In the genomic region with DNA sequence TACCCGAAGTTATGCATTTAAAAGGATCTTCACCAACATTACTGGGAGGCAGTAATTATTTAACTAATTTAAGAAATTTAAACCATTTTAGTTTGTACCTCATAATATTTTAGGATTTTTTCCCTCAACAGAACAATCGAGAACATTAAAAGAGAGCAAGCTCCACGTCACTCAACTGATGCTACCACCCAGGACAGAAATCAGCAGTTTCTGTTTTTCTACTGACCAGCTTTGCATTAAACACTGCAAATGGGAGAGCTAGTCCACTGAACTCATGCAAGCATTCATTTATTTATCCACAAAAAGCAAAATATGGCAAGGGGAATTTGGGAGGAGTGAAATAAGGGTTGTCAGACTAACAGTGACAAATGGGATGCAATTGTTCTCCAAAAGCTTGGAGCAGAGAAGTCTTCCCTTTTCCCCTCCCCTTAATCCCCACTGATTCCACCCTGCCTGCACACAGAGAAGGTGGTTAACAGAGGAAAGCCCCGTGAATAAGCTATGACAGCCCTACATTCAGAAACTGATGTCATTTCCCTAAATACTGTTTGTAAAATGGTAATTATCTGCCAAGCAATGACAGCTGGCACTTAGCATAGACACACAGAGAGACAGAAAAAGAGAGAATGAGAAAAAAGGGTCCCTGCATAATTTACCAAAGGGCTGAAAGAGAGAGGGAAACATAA, we compare ENCODE assay signal across 13 cellular contexts.
A peak's percentile ranks its signal among the peaks of the same experiment; 100 is the strongest.
DNase-seq lines count a peak whose midpoint lies in the region; ATAC-seq, FAIRE-seq and TF ChIP-seq lines count a peak whose summit lies in the region.
"Had no signal": no experiment of that assay in that cellular context is flagged by ENCODE, and none has a peak within 500 bp of the region (broad histone marks: within the 10 kb centered on the region; RNA-seq: fewer than 3 reads in every experiment).

No MANE protein-coding gene starts in this region.

- WGBS in small intestine, 3 donors, result 59 to 72% (median 63%) methylated on average over 4 of the region's 4 CpGs

- no peaks in the 10 kb centered on the region for H3K27me3 ChIP-seq in small intestine (ENCODE audit: control insufficient read depth in 2 of 2, insufficient read depth in 2 of 2, low read length in 2 of 2)

- H3K36me3 ChIP-seq in small intestine (ENCODE audit: control insufficient read depth in 2 of 2, insufficient read depth in 2 of 2, low read length in 2 of 2), result no peaks in the 10 kb centered on the region

- DNase-seq in GM12892 (ENCODE audit: insufficient read length), result no peak
- peak; percentile 26 to 61 for DNase-seq in NCI-H1930 (lab: John Stamatoyannopoulos, UW)
- DNase-seq in naive thymus-derived CD8-positive, alpha-beta T cell, result no peak
- no peak for DNase-seq in activated CD8-positive, alpha-beta memory T cell treated with anti-CD3 and anti-CD28 coated beads, Interleukin-2, amount 10 ng/mL, durations not matched to agents 7 days and 5 days
- no peak for DNase-seq in NCI-H2196 (lab: John Stamatoyannopoulos, UW; ENCODE audit: unreplicated experiment)
- no peak for DNase-seq in small intestine
- DNase-seq: GDM1, mesenchymal stem cell had no signal

- H3K4me1 ChIP-seq in small intestine (ENCODE audit: control insufficient read depth in 2 of 2, insufficient read depth in 1 of 2, low read depth in 1 of 2, low read length in 1 of 2), result no peaks in the 10 kb centered on the region

- H3K27me3 Mint-ChIP-seq in naive thymus-derived CD8-positive, alpha-beta T cell, result no peaks in the 10 kb centered on the region
- H3K27me3 Mint-ChIP-seq in activated CD8-positive, alpha-beta memory T cell treated with anti-CD3 and anti-CD28 coated beads, Interleukin-2, amount 10 ng/mL, durations not matched to agents 7 days and 5 days, result no peaks in the 10 kb centered on the region
- H3K27me3 Mint-ChIP-seq: activated naive CD4-positive, alpha-beta T cell treated with anti-CD3 and anti-CD28 coated beads, Interleukin-2, amount 50 U/mL, for 24 hours; B cell had no signal

- H3K4me3 Mint-ChIP-seq in naive thymus-derived CD8-positive, alpha-beta T cell, result no peak overlapping the region
- H3K4me3 Mint-ChIP-seq in activated CD8-positive, alpha-beta memory T cell treated with anti-CD3 and anti-CD28 coated beads, Interleukin-2, amount 10 ng/mL, durations not matched to agents 7 days and 5 days, result no peak overlapping the region
- H3K4me3 Mint-ChIP-seq: activated naive CD4-positive, alpha-beta T cell treated with anti-CD3 and anti-CD28 coated beads, Interleukin-2, amount 50 U/mL, for 24 hours; B cell had no signal

- H3K4me1 Mint-ChIP-seq in naive thymus-derived CD8-positive, alpha-beta T cell, result no peaks in the 10 kb centered on the region
- H3K4me1 Mint-ChIP-seq in activated CD8-positive, alpha-beta memory T cell treated with anti-CD3 and anti-CD28 coated beads, Interleukin-2, amount 10 ng/mL, durations not matched to agents 7 days and 5 days, result no peaks in the 10 kb centered on the region
- H3K4me1 Mint-ChIP-seq: activated naive CD4-positive, alpha-beta T cell treated with anti-CD3 and anti-CD28 coated beads, Interleukin-2, amount 50 U/mL, for 24 hours; B cell had no signal

- no peak overlapping the region for H3K4me3 ChIP-seq in small intestine (ENCODE audit: low read depth in 1 of 2, low read length in 2 of 2)

- H3K27ac Mint-ChIP-seq in naive thymus-derived CD8-positive, alpha-beta T cell, result no peak overlapping the region
- H3K27ac Mint-ChIP-seq in activated CD8-positive, alpha-beta memory T cell treated with anti-CD3 and anti-CD28 coated beads, Interleukin-2, amount 10 ng/mL, durations not matched to agents 7 days and 5 days, result no peak overlapping the region
- H3K27ac Mint-ChIP-seq: activated naive CD4-positive, alpha-beta T cell treated with anti-CD3 and anti-CD28 coated beads, Interleukin-2, amount 50 U/mL, for 24 hours; B cell had no signal

- POLR2A ChIA-PET in naive thymus-derived CD8-positive, alpha-beta T cell (lab: Charles Lee), result no interaction called here

- TF ChIP-seq POLR2A in GM12892 (IDR thresholded peaks at IDR 0.05; ENCODE audit: low read depth, low read length), result no peak

- CTCF ChIA-PET in activated CD8-positive, alpha-beta memory T cell treated with anti-CD3 and anti-CD28 coated beads, Interleukin-2, amount 10 ng/mL, durations not matched to agents 7 days and 5 days (lab: Charles Lee), result no interaction called here

- peaks cover 0 to 4% (median 0%) of the 10 kb centered on the region in 9 donors for H3K9me3 Mint-ChIP-seq in naive thymus-derived CD8-positive, alpha-beta T cell
- H3K9me3 Mint-ChIP-seq in activated CD8-positive, alpha-beta memory T cell treated with anti-CD3 and anti-CD28 coated beads, Interleukin-2, amount 10 ng/mL, durations not matched to agents 7 days and 5 days (ENCODE audit: low read depth), result no peaks in the 10 kb centered on the region
- H3K9me3 Mint-ChIP-seq: activated naive CD4-positive, alpha-beta T cell treated with anti-CD3 and anti-CD28 coated beads, Interleukin-2, amount 50 U/mL, for 24 hours had no signal

- peak; percentile 82 for ATAC-seq in GM19463 (IDR thresholded peaks at IDR 0.05; ENCODE audit: unreplicated experiment)
- peak; percentile 73 for ATAC-seq in HG02981 (IDR thresholded peaks at IDR 0.05; ENCODE audit: unreplicated experiment)
- no peak for ATAC-seq in naive thymus-derived CD8-positive, alpha-beta T cell
- no peak for ATAC-seq in activated CD8-positive, alpha-beta memory T cell treated with anti-CD3 and anti-CD28 coated beads, Interleukin-2, amount 10 ng/mL, durations not matched to agents 7 days and 5 days
- ATAC-seq: activated CD4-positive, CD25-positive, alpha-beta regulatory T cell treated with anti-CD3 and anti-CD28 coated beads, Interleukin-2, amount 50 U/mL, for 24 hours had no signal

- no peak overlapping the region for H3K27ac ChIP-seq in small intestine (ENCODE audit: low read depth in 1 of 2, low read length in 1 of 2)

- H3K36me3 Mint-ChIP-seq in naive thymus-derived CD8-positive, alpha-beta T cell, result no peaks in the 10 kb centered on the region
- no peaks in the 10 kb centered on the region for H3K36me3 Mint-ChIP-seq in activated CD8-positive, alpha-beta memory T cell treated with anti-CD3 and anti-CD28 coated beads, Interleukin-2, amount 10 ng/mL, durations not matched to agents 7 days and 5 days
- H3K36me3 Mint-ChIP-seq: activated naive CD4-positive, alpha-beta T cell treated with anti-CD3 and anti-CD28 coated beads, Interleukin-2, amount 50 U/mL, for 24 hours had no signal

- no peaks in the 10 kb centered on the region for H3K9me3 ChIP-seq in small intestine (ENCODE audit: control insufficient read depth, low read depth)

- FAIRE-seq in GM12892 (lab: Jason Lieb, UNC) (peak; percentile 81), small intestine (lab: Jason Lieb, UNC) (no peak)

Comparison
In these comparisons a context has a peak if more than half of its experiments do, and no peak if none do; other contexts are left out.
1. DNase-seq: peak in NCI-H1930 (2 of 2); none in GM12892 (single experiment), naive thymus-derived CD8-positive, alpha-beta T cell (0 of 10), activated CD8-positive, alpha-beta memory T cell treated with anti-CD3 and anti-CD28 coated beads, Interleukin-2, amount 10 ng/mL, durations not matched to agents 7 days and 5 days (single experiment), NCI-H2196 (single experiment) and small intestine (single experiment).
2. ATAC-seq: peak in GM19463 (single experiment) and HG02981 (single experiment); none in naive thymus-derived CD8-positive, alpha-beta T cell (0 of 2) and activated CD8-positive, alpha-beta memory T cell treated with anti-CD3 and anti-CD28 coated beads, Interleukin-2, amount 10 ng/mL, durations not matched to agents 7 days and 5 days (single experiment).